Comparison of ENCODE assay signal across 15 cellular contexts in genomic region chr11:83865636-83866461, GRCh38.
DNase-seq lines count a peak whose midpoint lies in the region; ATAC-seq and TF ChIP-seq lines count a peak whose summit lies in the region.
"Had no signal": no experiment of that assay in that cellular context is flagged by ENCODE, and none has a peak within 500 bp of the region (broad histone marks: within the 10 kb centered on the region; RNA-seq: fewer than 3 reads in every experiment).

No MANE protein-coding gene starts in this region.

- no CpG with 5 or more reads among the region's 4 CpGs for WGBS in IMR-90 (ENCODE audit: extremely low coverage in 2 of 2, insufficient read length in 1 of 2), 2 experiments

- no peak overlapping the region for H2BK20ac ChIP-seq in IMR-90 (ENCODE audit: low read depth, low read length)

- H3K4me1 ChIP-seq in A673 (ENCODE audit: insufficient read depth, low read length, poor library complexity, severe bottlenecking): no peaks in the 10 kb centered on the region
- H3K4me1 ChIP-seq in IMR-90 (ENCODE audit: control insufficient read depth, insufficient read depth, low read length): no peaks in the 10 kb centered on the region
- no peaks in the 10 kb centered on the region for H3K4me1 ChIP-seq in left lung
- H3K4me1 ChIP-seq: prostate gland had no signal

- H3K9me1 ChIP-seq in IMR-90 (ENCODE audit: insufficient read depth, low read length): no peaks in the 10 kb centered on the region

- H2BK15ac ChIP-seq in IMR-90 (ENCODE audit: low read depth, low read length): no peak overlapping the region

- no peak overlapping the region for H3K4me3 ChIP-seq in A673 (ENCODE audit: low read depth, low read length, poor library complexity, severe bottlenecking)
- no peak overlapping the region for H3K4me3 ChIP-seq in IMR-90 (ENCODE audit: insufficient read depth, low read depth, low read length)
- H3K4me3 ChIP-seq in brain microvascular endothelial cell (ENCODE audit: low read depth, low read length): no peak overlapping the region
- no peak overlapping the region for H3K4me3 ChIP-seq in left lung
- H3K4me3 ChIP-seq: prostate gland, thoracic aorta had no signal

- no peaks in the 10 kb centered on the region for H3K27me3 ChIP-seq in A673 (replicated peaks; ENCODE audit: insufficient read depth, low read depth, low read length, poor library complexity)
- no peaks in the 10 kb centered on the region for H3K27me3 ChIP-seq in IMR-90 (ENCODE audit: control insufficient read depth, insufficient read depth, low read length)
- no peaks in the 10 kb centered on the region for H3K27me3 ChIP-seq in brain microvascular endothelial cell (replicated peaks)
- H3K27me3 ChIP-seq in left lung: no peaks in the 10 kb centered on the region

- no peak overlapping the region for H2BK5ac ChIP-seq in IMR-90 (ENCODE audit: low read depth, low read length, poor library complexity, severe bottlenecking)

- H3K9me3 ChIP-seq in A673 (ENCODE audit: low read depth, low read length, poor library complexity, severe bottlenecking): no peaks in the 10 kb centered on the region
- H3K9me3 ChIP-seq in IMR-90 (ENCODE audit: control insufficient read depth, insufficient read depth, low read length): no peaks in the 10 kb centered on the region
- H3K9me3 ChIP-seq in left lung: no peaks in the 10 kb centered on the region
- H3K9me3 ChIP-seq: prostate gland, thoracic aorta had no signal

- no peak for TF ChIP-seq CTCF in A673 (conservative IDR thresholded peaks at IDR 0.05; ENCODE audit: low read depth, low read length)
- no peak for TF ChIP-seq CTCF in IMR-90 (conservative IDR thresholded peaks at IDR 0.05; ENCODE audit: low read depth, low read length)
- TF ChIP-seq CTCF in brain microvascular endothelial cell (IDR thresholded peaks at IDR 0.05; ENCODE audit: low read depth, low read length, missing control alignments): no peak
- TF ChIP-seq CTCF in left lung (IDR thresholded peaks at IDR 0.05): no peak

- H3K14ac ChIP-seq in IMR-90 (replicated peaks; ENCODE audit: low read depth, low read length): no peak overlapping the region

- DNase-seq in A673 (ENCODE audit: low spot score) (peak; percentile 36), IMR-90 (peak; percentile 49), brain microvascular endothelial cell (peak; percentile 89), left lung (no peak), NCI-H187 treated with DMSO at 0.1 percent for 48 hours (lab: John Stamatoyannopoulos, UW) (no peak), NCI-H2029 treated with DMSO at 0.1 percent for 48 hours (lab: John Stamatoyannopoulos, UW) (no peak)
- DNase-seq: activated B cell treated with CpG ODN at 0.5 μM for 24 hours; COR-L47; effector memory CD4-positive, alpha-beta T cell; naive B cell; NCI-H524 had no signal

- H3K9ac ChIP-seq in IMR-90 (ENCODE audit: low read depth, low read length): no peak overlapping the region

- no peaks in the 10 kb centered on the region for H3K79me1 ChIP-seq in IMR-90 (ENCODE audit: low read depth in 1 of 2, low read length in 2 of 2)

- H3K27ac ChIP-seq in A673 (ENCODE audit: low read depth, low read length, poor library complexity, severe bottlenecking) (no peak overlapping the region), IMR-90 (ENCODE audit: insufficient read depth, low read length) (no peak overlapping the region), brain microvascular endothelial cell (peak overlapping the region; percentile 60), left lung (no peak overlapping the region)
- H3K27ac ChIP-seq: prostate gland, thoracic aorta had no signal

- no peak overlapping the region for H2AK9ac ChIP-seq in IMR-90 (replicated peaks; ENCODE audit: low read depth, low read length, poor library complexity)

- in situ Hi-C loops in IMR-90 (cut with MboI; ENCODE audit: low sequenced_read_pairs): no loop called here
- in situ Hi-C loops in brain microvascular endothelial cell (cut with HindIII; ENCODE audit: low pct_ligation_motif_present, low sequenced_read_pairs): no loop called here

- no peak overlapping the region for H2AFZ ChIP-seq in IMR-90 (replicated peaks; ENCODE audit: low read length, poor library complexity)

- no peak overlapping the region for H4K91ac ChIP-seq in IMR-90 (ENCODE audit: insufficient read depth, low read depth, low read length)

- no peak overlapping the region for H3K56ac ChIP-seq in IMR-90 (ENCODE audit: extremely low read depth, insufficient read depth, low read length)

- H4K20me1 ChIP-seq in IMR-90 (ENCODE audit: insufficient read depth, low read length): no peaks in the 10 kb centered on the region

- no peak overlapping the region for H4K8ac ChIP-seq in IMR-90 (ENCODE audit: low read depth in 2 of 2, low read length in 2 of 2)

- no peak overlapping the region for H3K4ac ChIP-seq in IMR-90 (ENCODE audit: low read depth, low read length)

- BruUV-seq in A673 (replicated peaks; lab: Mats Ljungman, UMichigan) (no TSS peak), IMR-90 (replicated peaks; lab: Mats Ljungman, UMichigan) (no TSS peak)

- H3K4me2 ChIP-seq in IMR-90 (ENCODE audit: low read depth, low read length): no peak overlapping the region

- dilution Hi-C loops in IMR-90 (cut with HindIII; ENCODE audit: low sequenced_read_pairs, unreplicated experiment): no loop called here

- TF ChIP-seq RAD21 in IMR-90 (IDR thresholded peaks at IDR 0.05; ENCODE audit: low read length): no peak

- ATAC-seq in IMR-90 (ENCODE audit: low read depth) (no peak), left lung (peak; percentile 59), GM21423 (IDR thresholded peaks at IDR 0.05; ENCODE audit: unreplicated experiment) (no peak), GM19463 (IDR thresholded peaks at IDR 0.05; ENCODE audit: unreplicated experiment) (no peak)

- H2BK120ac ChIP-seq in IMR-90 (ENCODE audit: low read depth, low read length): no peak overlapping the region

- intact Hi-C loops in A673 (cut with micrococcal nuclease; ENCODE audit: unreplicated experiment) (no loop called here), IMR-90 (cut with micrococcal nuclease) (no loop called here), left lung (cut with DNase I) (no loop called here)

- H3K36me3 ChIP-seq in A673 (ENCODE audit: insufficient read depth, low read length, poor library complexity, severe bottlenecking) (no peaks in the 10 kb centered on the region), IMR-90 (ENCODE audit: control insufficient read depth, insufficient read depth, low read length) (no peaks in the 10 kb centered on the region), brain microvascular endothelial cell (replicated peaks) (no peaks in the 10 kb centered on the region), left lung (no peaks in the 10 kb centered on the region)
- H3K36me3 ChIP-seq: prostate gland, thoracic aorta had no signal

- H4K5ac ChIP-seq in IMR-90 (ENCODE audit: low read depth, low read length): no peak overlapping the region

- no peak overlapping the region for H3K23ac ChIP-seq in IMR-90 (ENCODE audit: low read depth, low read length)

- H3K18ac ChIP-seq in IMR-90 (ENCODE audit: low read depth, low read length): no peak overlapping the region

- CTCF ChIA-PET in A673 (lab: Charles Lee) (no interaction called here), IMR-90 (lab: Yijun Ruan, JAX) (no interaction called here)

- H2AK5ac ChIP-seq in IMR-90 (ENCODE audit: low read depth, low read length): no peak overlapping the region

- TF ChIP-seq POLR2A in IMR-90 (IDR thresholded peaks at IDR 0.05; ENCODE audit: low read depth, low read length): no peak

- POLR2A ChIA-PET in A673 (lab: Charles Lee; ENCODE audit: low non-redundant PET): no interaction called here
- POLR2A ChIA-PET in IMR-90 (lab: Charles Lee; ENCODE audit: unreplicated experiment): no interaction called here

TF ChIP-seq in IMR-90, 13 proteins besides CTCF, POLR2A, EP300 and RAD21:
- TF ChIP-seq MAZ (IDR thresholded peaks at IDR 0.05; ENCODE audit: borderline replicate concordance, low read depth, low read length) (no peak), FOS (IDR thresholded peaks at IDR 0.05; ENCODE audit: low read depth, low read length) (peak; percentile 28; the same call in 1 of the 2 replicates), NFE2L2 (IDR thresholded peaks at IDR 0.05; ENCODE audit: low read depth, low read length) (no peak), RFX5 (IDR thresholded peaks at IDR 0.05; ENCODE audit: low read depth, low read length) (no peak), MAFK (IDR thresholded peaks at IDR 0.05; ENCODE audit: low read depth, low read length) (no peak)

Comparison
In these comparisons a context has a peak if more than half of its experiments do, and no peak if none do; other contexts are left out.
1. DNase-seq: peak in A673 (single experiment), IMR-90 (single experiment) and brain microvascular endothelial cell (single experiment); none in left lung (0 of 2), NCI-H187 treated with DMSO at 0.1 percent for 48 hours (single experiment) and NCI-H2029 treated with DMSO at 0.1 percent for 48 hours (single experiment).